1 cellular context compared by ENCODE assay signal in the genomic region with DNA sequence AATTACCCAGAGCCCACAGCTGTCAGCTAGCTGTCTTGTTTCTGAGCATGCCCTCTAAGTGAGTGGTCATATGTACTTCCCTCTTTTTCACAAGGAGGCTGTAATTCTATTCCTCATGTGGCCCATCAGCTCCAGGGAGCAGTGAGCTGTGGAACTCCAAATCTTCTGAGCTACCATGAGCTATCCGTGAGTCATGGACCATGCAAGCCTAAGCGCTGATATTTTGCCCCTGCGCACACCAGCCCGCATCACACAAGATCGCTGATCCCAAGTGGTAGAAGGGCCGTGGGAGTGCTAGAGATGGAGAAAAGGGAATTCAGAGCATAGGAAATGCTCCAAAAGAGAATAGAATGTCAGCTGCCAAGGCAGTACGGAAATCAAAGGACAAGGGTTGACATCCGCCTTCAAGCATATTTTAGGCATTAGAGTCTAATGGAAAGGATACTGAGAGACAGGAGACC.
TF ChIP-seq lines count a peak whose summit lies in the region.

No MANE protein-coding gene starts in this region.

TF ChIP-seq in WTC11, 78 proteins besides CTCF, POLR2A, EP300 and RAD21 (continued from another document):
- TF ChIP-seq, protein P1, sequence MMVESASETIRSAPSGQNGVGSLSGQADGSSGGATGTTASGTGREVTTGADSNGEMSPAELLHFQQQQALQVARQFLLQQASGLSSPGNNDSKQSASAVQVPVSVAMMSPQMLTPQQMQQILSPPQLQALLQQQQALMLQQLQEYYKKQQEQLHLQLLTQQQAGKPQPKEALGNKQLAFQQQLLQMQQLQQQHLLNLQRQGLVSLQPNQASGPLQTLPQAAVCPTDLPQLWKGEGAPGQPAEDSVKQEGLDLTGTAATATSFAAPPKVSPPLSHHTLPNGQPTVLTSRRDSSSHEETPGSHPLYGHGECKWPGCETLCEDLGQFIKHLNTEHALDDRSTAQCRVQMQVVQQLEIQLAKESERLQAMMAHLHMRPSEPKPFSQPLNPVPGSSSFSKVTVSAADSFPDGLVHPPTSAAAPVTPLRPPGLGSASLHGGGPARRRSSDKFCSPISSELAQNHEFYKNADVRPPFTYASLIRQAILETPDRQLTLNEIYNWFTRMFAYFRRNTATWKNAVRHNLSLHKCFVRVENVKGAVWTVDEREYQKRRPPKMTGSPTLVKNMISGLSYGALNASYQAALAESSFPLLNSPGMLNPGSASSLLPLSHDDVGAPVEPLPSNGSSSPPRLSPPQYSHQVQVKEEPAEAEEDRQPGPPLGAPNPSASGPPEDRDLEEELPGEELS (CRISPR knock-in tag; IDR thresholded peaks at IDR 0.05): no peak
- TF ChIP-seq, protein P2, sequence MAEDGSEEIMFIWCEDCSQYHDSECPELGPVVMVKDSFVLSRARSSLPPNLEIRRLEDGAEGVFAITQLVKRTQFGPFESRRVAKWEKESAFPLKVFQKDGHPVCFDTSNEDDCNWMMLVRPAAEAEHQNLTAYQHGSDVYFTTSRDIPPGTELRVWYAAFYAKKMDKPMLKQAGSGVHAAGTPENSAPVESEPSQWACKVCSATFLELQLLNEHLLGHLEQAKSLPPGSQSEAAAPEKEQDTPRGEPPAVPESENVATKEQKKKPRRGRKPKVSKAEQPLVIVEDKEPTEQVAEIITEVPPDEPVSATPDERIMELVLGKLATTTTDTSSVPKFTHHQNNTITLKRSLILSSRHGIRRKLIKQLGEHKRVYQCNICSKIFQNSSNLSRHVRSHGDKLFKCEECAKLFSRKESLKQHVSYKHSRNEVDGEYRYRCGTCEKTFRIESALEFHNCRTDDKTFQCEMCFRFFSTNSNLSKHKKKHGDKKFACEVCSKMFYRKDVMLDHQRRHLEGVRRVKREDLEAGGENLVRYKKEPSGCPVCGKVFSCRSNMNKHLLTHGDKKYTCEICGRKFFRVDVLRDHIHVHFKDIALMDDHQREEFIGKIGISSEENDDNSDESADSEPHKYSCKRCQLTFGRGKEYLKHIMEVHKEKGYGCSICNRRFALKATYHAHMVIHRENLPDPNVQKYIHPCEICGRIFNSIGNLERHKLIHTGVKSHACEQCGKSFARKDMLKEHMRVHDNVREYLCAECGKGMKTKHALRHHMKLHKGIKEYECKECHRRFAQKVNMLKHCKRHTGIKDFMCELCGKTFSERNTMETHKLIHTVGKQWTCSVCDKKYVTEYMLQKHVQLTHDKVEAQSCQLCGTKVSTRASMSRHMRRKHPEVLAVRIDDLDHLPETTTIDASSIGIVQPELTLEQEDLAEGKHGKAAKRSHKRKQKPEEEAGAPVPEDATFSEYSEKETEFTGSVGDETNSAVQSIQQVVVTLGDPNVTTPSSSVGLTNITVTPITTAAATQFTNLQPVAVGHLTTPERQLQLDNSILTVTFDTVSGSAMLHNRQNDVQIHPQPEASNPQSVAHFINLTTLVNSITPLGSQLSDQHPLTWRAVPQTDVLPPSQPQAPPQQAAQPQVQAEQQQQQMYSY (CRISPR knock-in tag; IDR thresholded peaks at IDR 0.05): no peak
- TF ChIP-seq, protein P3, sequence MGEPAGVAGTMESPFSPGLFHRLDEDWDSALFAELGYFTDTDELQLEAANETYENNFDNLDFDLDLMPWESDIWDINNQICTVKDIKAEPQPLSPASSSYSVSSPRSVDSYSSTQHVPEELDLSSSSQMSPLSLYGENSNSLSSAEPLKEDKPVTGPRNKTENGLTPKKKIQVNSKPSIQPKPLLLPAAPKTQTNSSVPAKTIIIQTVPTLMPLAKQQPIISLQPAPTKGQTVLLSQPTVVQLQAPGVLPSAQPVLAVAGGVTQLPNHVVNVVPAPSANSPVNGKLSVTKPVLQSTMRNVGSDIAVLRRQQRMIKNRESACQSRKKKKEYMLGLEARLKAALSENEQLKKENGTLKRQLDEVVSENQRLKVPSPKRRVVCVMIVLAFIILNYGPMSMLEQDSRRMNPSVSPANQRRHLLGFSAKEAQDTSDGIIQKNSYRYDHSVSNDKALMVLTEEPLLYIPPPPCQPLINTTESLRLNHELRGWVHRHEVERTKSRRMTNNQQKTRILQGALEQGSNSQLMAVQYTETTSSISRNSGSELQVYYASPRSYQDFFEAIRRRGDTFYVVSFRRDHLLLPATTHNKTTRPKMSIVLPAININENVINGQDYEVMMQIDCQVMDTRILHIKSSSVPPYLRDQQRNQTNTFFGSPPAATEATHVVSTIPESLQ (CRISPR knock-in tag; IDR thresholded peaks at IDR 0.05): no peak
- TF ChIP-seq TP53 (CRISPR knock-in tag; IDR thresholded peaks at IDR 0.05): no peak
- no peak for TF ChIP-seq ZBTB21 (CRISPR knock-in tag; IDR thresholded peaks at IDR 0.05; ENCODE audit: borderline replicate concordance)
- TF ChIP-seq ZNF232 (CRISPR knock-in tag; IDR thresholded peaks at IDR 0.05): no peak
- TF ChIP-seq ZNF219 (CRISPR knock-in tag; IDR thresholded peaks at IDR 0.05; ENCODE audit: borderline replicate concordance): no peak
- TF ChIP-seq, protein P4, sequence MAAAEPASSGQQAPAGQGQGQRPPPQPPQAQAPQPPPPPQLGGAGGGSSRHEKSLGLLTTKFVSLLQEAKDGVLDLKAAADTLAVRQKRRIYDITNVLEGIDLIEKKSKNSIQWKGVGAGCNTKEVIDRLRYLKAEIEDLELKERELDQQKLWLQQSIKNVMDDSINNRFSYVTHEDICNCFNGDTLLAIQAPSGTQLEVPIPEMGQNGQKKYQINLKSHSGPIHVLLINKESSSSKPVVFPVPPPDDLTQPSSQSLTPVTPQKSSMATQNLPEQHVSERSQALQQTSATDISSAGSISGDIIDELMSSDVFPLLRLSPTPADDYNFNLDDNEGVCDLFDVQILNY (CRISPR knock-in tag; IDR thresholded peaks at IDR 0.05): no peak
- no peak for TF ChIP-seq ESRRA (CRISPR knock-in tag; IDR thresholded peaks at IDR 0.05; ENCODE audit: borderline replicate concordance)
- no peak for TF ChIP-seq KAT7 (CRISPR knock-in tag; IDR thresholded peaks at IDR 0.05; ENCODE audit: borderline replicate concordance)
- TF ChIP-seq, protein P5, sequence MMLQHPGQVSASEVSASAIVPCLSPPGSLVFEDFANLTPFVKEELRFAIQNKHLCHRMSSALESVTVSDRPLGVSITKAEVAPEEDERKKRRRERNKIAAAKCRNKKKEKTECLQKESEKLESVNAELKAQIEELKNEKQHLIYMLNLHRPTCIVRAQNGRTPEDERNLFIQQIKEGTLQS (CRISPR knock-in tag; conservative IDR thresholded peaks at IDR 0.05): no peak
